ENCODE assay signal across 32 cellular contexts in genomic region chr20:47202765-47203667, GRCh38.
DNase-seq lines count a peak whose midpoint lies in the region; ATAC-seq and TF ChIP-seq lines count a peak whose summit lies in the region.
"Had no signal": no experiment of that assay in that cellular context is flagged by ENCODE, and none has a peak within 500 bp of the region (broad histone marks: within the 10 kb centered on the region; RNA-seq: fewer than 3 reads in every experiment).

No MANE protein-coding gene starts in this region.

- H3K9ac ChIP-seq in BLaER1: no peak overlapping the region

- H3K27ac ChIP-seq in BLaER1: peak overlapping the region; percentile 48
- no peak overlapping the region for H3K27ac ChIP-seq in gastroesophageal sphincter
- H3K27ac ChIP-seq: prostate gland had no signal

- H3K9me3 ChIP-seq in BLaER1: peaks cover 9% of the 10 kb centered on the region; the same call in 1 of the 2 replicates
- H3K9me3 ChIP-seq in gastroesophageal sphincter: no peaks in the 10 kb centered on the region
- H3K9me3 ChIP-seq: prostate gland had no signal

- peaks cover 74% of the 10 kb centered on the region for H3K4me1 Mint-ChIP-seq in Calu3 (ENCODE audit: low read depth, unreplicated experiment)
- H3K4me1 Mint-ChIP-seq in activated CD8-positive, alpha-beta T cell treated with anti-CD3 and anti-CD28 coated beads, Interleukin-2, amount 10 ng/mL, durations not matched to agents 7 days and 5 days (ENCODE audit: low read depth): peaks cover 12% of the 10 kb centered on the region

- peak overlapping the region; percentile 50 for H3K4me2 ChIP-seq in BLaER1

- H3K4me1 ChIP-seq in BLaER1: peaks cover 67% of the 10 kb centered on the region
- H3K4me1 ChIP-seq in gastroesophageal sphincter: no peaks in the 10 kb centered on the region
- H3K4me1 ChIP-seq: prostate gland had no signal

- TF ChIP-seq CTCF in Calu3 (IDR thresholded peaks at IDR 0.05; ENCODE audit: unreplicated experiment) (no peak), gastroesophageal sphincter (IDR thresholded peaks at IDR 0.05) (no peak)

- H4K20me1 ChIP-seq in BLaER1: peaks cover 19% of the 10 kb centered on the region

- TF ChIP-seq EP300 in gastroesophageal sphincter (IDR thresholded peaks at IDR 0.05): no peak

- H3K9me3 Mint-ChIP-seq in Calu3 (ENCODE audit: low read depth, unreplicated experiment): no peaks in the 10 kb centered on the region
- H3K9me3 Mint-ChIP-seq in activated CD8-positive, alpha-beta T cell treated with anti-CD3 and anti-CD28 coated beads, Interleukin-2, amount 10 ng/mL, durations not matched to agents 7 days and 5 days (ENCODE audit: insufficient read depth): no peaks in the 10 kb centered on the region
- H3K9me3 Mint-ChIP-seq: activated CD4-positive, alpha-beta T cell treated with anti-CD3 and anti-CD28 coated beads, Interleukin-2, amount 10 ng/mL, durations not matched to agents 24 days and 14 days; activated naive CD8-positive, alpha-beta T cell treated with anti-CD3 and anti-CD28 coated beads, Interleukin-2, amount 10 ng/mL, durations not matched to agents 7 days and 5 days; type B pancreatic cell; WTC11 had no signal

- POLR2A ChIA-PET in activated CD8-positive, alpha-beta T cell treated with anti-CD3 and anti-CD28 coated beads, Interleukin-2, amount 10 ng/mL, durations not matched to agents 7 days and 5 days (lab: Charles Lee): no interaction called here

- no peaks in the 10 kb centered on the region for H3K27me3 Mint-ChIP-seq in Calu3 (ENCODE audit: unreplicated experiment)
- no peaks in the 10 kb centered on the region for H3K27me3 Mint-ChIP-seq in activated CD8-positive, alpha-beta T cell treated with anti-CD3 and anti-CD28 coated beads, Interleukin-2, amount 10 ng/mL, durations not matched to agents 7 days and 5 days (ENCODE audit: low read depth)
- H3K27me3 Mint-ChIP-seq: activated CD4-positive, alpha-beta T cell treated with anti-CD3 and anti-CD28 coated beads, Interleukin-2, amount 10 ng/mL, durations not matched to agents 24 days and 14 days; type B pancreatic cell had no signal

- TF ChIP-seq POLR2A in erythroblast (IDR thresholded peaks at IDR 0.05; ENCODE audit: low read length) (no peak), gastroesophageal sphincter (IDR thresholded peaks at IDR 0.05) (no peak)

- H3K4me3 ChIP-seq in BLaER1 (no peak overlapping the region), gastroesophageal sphincter (no peak overlapping the region)
- H3K4me3 ChIP-seq: PC-9, prostate gland had no signal

- WGBS in gastroesophageal sphincter (ENCODE audit: low coverage in 1 of 2), 2 donors: 77 to 83% methylated on average over 2 to 7 of the region's 9 CpGs

- CTCF ChIA-PET in Calu3 (lab: Charles Lee): interaction anchor here (0.6 to 1.4 kb wide), 2 partner anchors 181 to 929 kb away, joined by 3 to 5 read pairs; no protein-coding TSS in a partner anchor
- CTCF ChIA-PET in activated CD8-positive, alpha-beta T cell treated with anti-CD3 and anti-CD28 coated beads, Interleukin-2, amount 10 ng/mL, durations not matched to agents 7 days and 5 days (lab: Charles Lee): interaction anchor here (0.6 to 11.5 kb wide), 2 partner anchors 181 to 300 kb away, joined by 3 to 146 read pairs; no protein-coding TSS in a partner anchor

- H3K36me3 ChIP-seq in BLaER1: peaks cover 3% of the 10 kb centered on the region
- H3K36me3 ChIP-seq in gastroesophageal sphincter: peaks cover 0 to 2% of the 10 kb centered on the region in 2 donors
- H3K36me3 ChIP-seq: prostate gland had no signal

- DNase-seq in Calu3 (no peak), OCI-M1 (lab: John Stamatoyannopoulos, UW) (peak; percentile 55), erythroblast (lab: John Stamatoyannopoulos, UW) (peak; percentile 12 to 60), sciatic nerve (ENCODE audit: low spot score) (no peak)
- DNase-seq in stimulated activated naive CD4-positive, alpha-beta T cell treated with Interleukin-2 at 50 U/mL for 16 hours (lab: John Stamatoyannopoulos, UW): no peak
- DNase-seq in activated CD8-positive, alpha-beta T cell treated with anti-CD3 and anti-CD28 coated beads, Interleukin-2, amount 10 ng/mL, durations not matched to agents 7 days and 5 days: no peak
- DNase-seq: activated CD4-positive, alpha-beta T cell treated with anti-CD3 and anti-CD28 coated beads, Interleukin-2, amount 10 ng/mL, durations not matched to agents 24 days and 14 days; activated effector memory CD4-positive, alpha-beta T cell treated with Interleukin-2 at 50 U/mL for 16 hours; activated naive CD8-positive, alpha-beta T cell treated with anti-CD3 and anti-CD28 coated beads, Interleukin-2, amount 10 ng/mL, durations not matched to agents 7 days and 5 days; activated T-cell treated with anti-CD3 and anti-CD28 coated beads, Interleukin-2, amount 50 U/mL, for 1 hour; caudate nucleus; cortex of kidney; DND-41; effector memory CD4-positive, alpha-beta T cell; GOT3; Kasumi-1; left ventricle myocardium superior; NCI-H1436; NCI-H2081; NCI-H2227 treated with DMSO at 0.1 percent for 48 hours; NCI-H526 treated with DMSO at 0.1 percent for 48 hours; NK-92 treated with Interleukin-12 subunit alpha and Interleukin-12 subunit beta, amount 100 ng/mL, for 24 hours; PC-9; Right ventricle myocardium superior; stimulated activated CD4-positive, alpha-beta T cell treated with anti-CD3 and anti-CD28 coated beads, Interleukin-4, amount 100 ng/mL, for 4 hours; SW 1271 had no signal

- H3K27me3 ChIP-seq in BLaER1: no peaks in the 10 kb centered on the region
- no peaks in the 10 kb centered on the region for H3K27me3 ChIP-seq in gastroesophageal sphincter

- no peak overlapping the region for H3K4me3 Mint-ChIP-seq in Calu3 (ENCODE audit: low read depth, unreplicated experiment)
- no peak overlapping the region for H3K4me3 Mint-ChIP-seq in activated CD8-positive, alpha-beta T cell treated with anti-CD3 and anti-CD28 coated beads, Interleukin-2, amount 10 ng/mL, durations not matched to agents 7 days and 5 days
- H3K4me3 Mint-ChIP-seq: activated CD4-positive, alpha-beta T cell treated with anti-CD3 and anti-CD28 coated beads, Interleukin-2, amount 10 ng/mL, durations not matched to agents 24 days and 14 days; activated naive CD8-positive, alpha-beta T cell treated with anti-CD3 and anti-CD28 coated beads, Interleukin-2, amount 10 ng/mL, durations not matched to agents 7 days and 5 days; mesothelial cell of epicardium; type B pancreatic cell; WTC11 had no signal

- H3K27ac Mint-ChIP-seq in Calu3 (ENCODE audit: unreplicated experiment): peak overlapping the region; percentile 98
- no peak overlapping the region for H3K27ac Mint-ChIP-seq in activated CD8-positive, alpha-beta T cell treated with anti-CD3 and anti-CD28 coated beads, Interleukin-2, amount 10 ng/mL, durations not matched to agents 7 days and 5 days
- H3K27ac Mint-ChIP-seq: activated CD4-positive, alpha-beta T cell treated with anti-CD3 and anti-CD28 coated beads, Interleukin-2, amount 10 ng/mL, durations not matched to agents 24 days and 14 days; activated naive CD8-positive, alpha-beta T cell treated with anti-CD3 and anti-CD28 coated beads, Interleukin-2, amount 10 ng/mL, durations not matched to agents 7 days and 5 days; mesothelial cell of epicardium; type B pancreatic cell; WTC11 had no signal

- BruUV-seq in Calu3 (replicated peaks; lab: Mats Ljungman, UMichigan): no TSS peak

- no peak for ATAC-seq in activated CD8-positive, alpha-beta T cell treated with anti-CD3 and anti-CD28 coated beads, Interleukin-2, amount 10 ng/mL, durations not matched to agents 7 days and 5 days
- ATAC-seq in gastroesophageal sphincter (no peak), sciatic nerve (no peak)
- ATAC-seq: left ventricle myocardium superior, WTC11 had no signal

- intact Hi-C loops in Calu3 (cut with micrococcal nuclease; ENCODE audit: unreplicated experiment): loop anchor here (10.0 kb wide), 2 partner anchors 292 to 422 kb away; no protein-coding TSS in a partner anchor
- intact Hi-C loops in sciatic nerve (cut with DNase I): no loop called here

- H3K36me3 Mint-ChIP-seq in Calu3 (ENCODE audit: insufficient read depth, unreplicated experiment): peaks cover 56% of the 10 kb centered on the region
- no peaks in the 10 kb centered on the region for H3K36me3 Mint-ChIP-seq in activated CD8-positive, alpha-beta T cell treated with anti-CD3 and anti-CD28 coated beads, Interleukin-2, amount 10 ng/mL, durations not matched to agents 7 days and 5 days (ENCODE audit: low read depth)

Comparison
In these comparisons a context has a peak if more than half of its experiments do, and no peak if none do; other contexts are left out.
1. DNase-seq: peak in OCI-M1 (single experiment) and erythroblast (2 of 2); none in Calu3 (single experiment), stimulated activated naive CD4-positive, alpha-beta T cell treated with Interleukin-2 at 50 U/mL for 16 hours (single experiment), activated CD8-positive, alpha-beta T cell treated with anti-CD3 and anti-CD28 coated beads, Interleukin-2, amount 10 ng/mL, durations not matched to agents 7 days and 5 days (single experiment) and sciatic nerve (single experiment).